Comparison of ENCODE assay signal across 1 cellular context in genomic region chr16:68022728-68023537, GRCh38.
A peak's percentile ranks its signal among the peaks of the same experiment; 100 is the strongest.
TF ChIP-seq lines count a peak whose summit lies in the region.

A gene with protein sequence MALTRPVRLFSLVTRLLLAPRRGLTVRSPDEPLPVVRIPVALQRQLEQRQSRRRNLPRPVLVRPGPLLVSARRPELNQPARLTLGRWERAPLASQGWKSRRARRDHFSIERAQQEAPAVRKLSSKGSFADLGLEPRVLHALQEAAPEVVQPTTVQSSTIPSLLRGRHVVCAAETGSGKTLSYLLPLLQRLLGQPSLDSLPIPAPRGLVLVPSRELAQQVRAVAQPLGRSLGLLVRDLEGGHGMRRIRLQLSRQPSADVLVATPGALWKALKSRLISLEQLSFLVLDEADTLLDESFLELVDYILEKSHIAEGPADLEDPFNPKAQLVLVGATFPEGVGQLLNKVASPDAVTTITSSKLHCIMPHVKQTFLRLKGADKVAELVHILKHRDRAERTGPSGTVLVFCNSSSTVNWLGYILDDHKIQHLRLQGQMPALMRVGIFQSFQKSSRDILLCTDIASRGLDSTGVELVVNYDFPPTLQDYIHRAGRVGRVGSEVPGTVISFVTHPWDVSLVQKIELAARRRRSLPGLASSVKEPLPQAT (minus strand): TSS chr16:68023232. CDS start chr16:68023202, 30 bp downstream.
Gene DUS2 (plus strand): TSS chr16:68023284. CDS start chr16:68038024, 14,740 bp downstream.

TF ChIP-seq in endothelial cell of umbilical vein, 7 proteins besides CTCF, POLR2A, EP300 and RAD21 (continued from another document):
- TF ChIP-seq FOS (IDR thresholded peaks at IDR 0.05; ENCODE audit: borderline replicate concordance, insufficient read depth, low read length), result no peak
- TF ChIP-seq GATA2 (IDR thresholded peaks at IDR 0.05; ENCODE audit: insufficient read depth, insufficient read length, low read depth, low read length), result no peak
- TF ChIP-seq EZH2 (IDR thresholded peaks at IDR 0.05; ENCODE audit: borderline replicate concordance, low read depth, low read length, severe bottlenecking), result no peak
- peak; percentile 96 for TF ChIP-seq MYC (IDR thresholded peaks at IDR 0.05; ENCODE audit: low read depth, low read length)
- peak; percentile 95 for TF ChIP-seq POLR2AphosphoS5 (IDR thresholded peaks at IDR 0.05; ENCODE audit: insufficient read depth, low read depth, low read length)
